Comparison of ENCODE assay signal across 26 cellular contexts in genomic region chr3:41102750-41103149, GRCh38.
DNase-seq lines count a peak whose midpoint lies in the region; ATAC-seq, FAIRE-seq and TF ChIP-seq lines count a peak whose summit lies in the region.
"Had no signal": no experiment of that assay in that cellular context is flagged by ENCODE, and none has a peak within 500 bp of the region (broad histone marks: within the 10 kb centered on the region; RNA-seq: fewer than 3 reads in every experiment).

No MANE protein-coding gene starts in this region.

- intact Hi-C loops in K562 (cut with micrococcal nuclease) (no loop called here), left ventricle myocardium inferior (cut with micrococcal nuclease) (no loop called here)

- TF ChIP-seq CTCF in K562 (IDR thresholded peaks at IDR 0.05 in 2 of 3, conservative IDR thresholded peaks at IDR 0.05 in 1 of 3; ENCODE audit: insufficient read depth in 2 of 3, low read depth in 1 of 3, low read length in 3 of 3) = no peak
- TF ChIP-seq CTCF in left ventricle myocardium inferior (IDR thresholded peaks at IDR 0.05; ENCODE audit: borderline replicate concordance) = no peak

- H2AK5ac ChIP-seq in mesenchymal stem cell (ENCODE audit: low read length, severe bottlenecking) = no peak overlapping the region

- H3K4me1 ChIP-seq in HUES48 (ENCODE audit: control insufficient read depth, insufficient read depth, low read length) (peaks cover 16% of the 10 kb centered on the region), K562 (replicated peaks in 1 of 2; ENCODE audit: control insufficient read depth in 2 of 2, insufficient read depth in 2 of 2, low read length in 2 of 2) (peaks cover 0 to 10% of the 10 kb centered on the region in 2 experiments; a peak in 2 of 5 replicates), left ventricle myocardium inferior (peaks cover 21% of the 10 kb centered on the region), mesenchymal stem cell (ENCODE audit: control insufficient read depth, insufficient read depth, low read depth, low read length) (no peaks in the 10 kb centered on the region)
- H3K4me1 ChIP-seq: SJSA1 had no signal

- H3K36me3 ChIP-seq in HUES48 (ENCODE audit: control insufficient read depth, insufficient read depth, low read length) = no peaks in the 10 kb centered on the region
- H3K36me3 ChIP-seq in K562 (ENCODE audit: control insufficient read depth, insufficient read depth, low read length) = no peaks in the 10 kb centered on the region
- no peaks in the 10 kb centered on the region for H3K36me3 ChIP-seq in left ventricle myocardium inferior
- no peaks in the 10 kb centered on the region for H3K36me3 ChIP-seq in mesenchymal stem cell (ENCODE audit: control insufficient read depth in 1 of 2, insufficient read depth in 2 of 2, low read depth in 1 of 2, low read length in 2 of 2)
- H3K36me3 ChIP-seq: BLaER1 treated with 17β-estradiol and CSF1 and Interleukin-3, amounts not matched to agents 10 nM and 100 nM; Peyer's patch; SJSA1 had no signal

- BruUV-seq in K562 (replicated peaks; lab: Mats Ljungman, UMichigan) = no TSS peak

- H3K4me3 ChIP-seq in HUES48 (ENCODE audit: low read depth, low read length) (no peak overlapping the region), K562 (no peak overlapping the region), left ventricle myocardium inferior (no peak overlapping the region), mesenchymal stem cell (ENCODE audit: insufficient read depth in 1 of 2, low read depth in 1 of 2, low read length in 2 of 2) (no peak overlapping the region)
- H3K4me3 ChIP-seq: A549; BLaER1 treated with 17β-estradiol and CSF1 and Interleukin-3, amounts not matched to agents 10 nM and 100 nM; GM23338; Peyer's patch; SJSA1 had no signal

- ATAC-seq in K562 = no peak; the same call in 2 of the 3 replicates

- H3K9me3 ChIP-seq in HUES48 (ENCODE audit: control insufficient read depth, insufficient read depth, low read length) = no peaks in the 10 kb centered on the region
- no peaks in the 10 kb centered on the region for H3K9me3 ChIP-seq in K562 (replicated peaks; ENCODE audit: control insufficient read depth, insufficient read depth, low read depth, low read length)
- no peaks in the 10 kb centered on the region for H3K9me3 ChIP-seq in left ventricle myocardium inferior (replicated peaks)
- H3K9me3 ChIP-seq in mesenchymal stem cell (ENCODE audit: control insufficient read depth, low read length) = no peaks in the 10 kb centered on the region
- H3K9me3 ChIP-seq: A549; BLaER1 treated with 17β-estradiol and CSF1 and Interleukin-3, amounts not matched to agents 10 nM and 100 nM; Peyer's patch; SJSA1 had no signal

- H3K27ac ChIP-seq in HUES48 (ENCODE audit: low read depth, low read length) (peak overlapping the region; percentile 12), K562 (ENCODE audit: extremely low read depth, low read depth, low read length) (no peak overlapping the region), left ventricle myocardium inferior (replicated peaks) (peak overlapping the region; percentile 10), mesenchymal stem cell (ENCODE audit: low read length, poor library complexity, severe bottlenecking) (no peak overlapping the region)
- H3K27ac ChIP-seq: BLaER1 treated with 17β-estradiol and CSF1 and Interleukin-3, amounts not matched to agents 10 nM and 100 nM; KMS-11; SJSA1 had no signal

- no peak overlapping the region for H3K23ac ChIP-seq in mesenchymal stem cell (ENCODE audit: low read length in 2 of 2)

- H3K27me3 ChIP-seq in HUES48 (ENCODE audit: control insufficient read depth, insufficient read depth, low read length) (no peaks in the 10 kb centered on the region), K562 (ENCODE audit: control insufficient read depth in 2 of 2, insufficient read depth in 2 of 2, low read length in 2 of 2) (peaks cover 0 to 11% of the 10 kb centered on the region in 2 experiments; a peak in 3 of 5 replicates), left ventricle myocardium inferior (ENCODE audit: low read depth) (no peaks in the 10 kb centered on the region), mesenchymal stem cell (ENCODE audit: control insufficient read depth in 1 of 2, insufficient read depth in 1 of 2, low read length in 2 of 2) (peaks cover 4 to 17% of the 10 kb centered on the region in 2 experiments)
- H3K27me3 ChIP-seq: BLaER1 treated with 17β-estradiol and CSF1 and Interleukin-3, amounts not matched to agents 10 nM and 100 nM; SJSA1 had no signal

- no peak overlapping the region for H2BK12ac ChIP-seq in mesenchymal stem cell (ENCODE audit: low read length in 2 of 2)

- TF ChIP-seq EP300 in K562 (IDR thresholded peaks at IDR 0.05; ENCODE audit: low read length) = no peak

- POLR2A ChIA-PET in K562 (lab: Yijun Ruan, JAX) = interaction anchor here (0.8 kb wide), 1 partner anchor 80 kb away, joined by 3 read pairs; no protein-coding TSS in a partner anchor

- no peaks in the 10 kb centered on the region for H3K79me2 ChIP-seq in K562 (ENCODE audit: control insufficient read depth, insufficient read depth, low read length)

- CTCF ChIA-PET in K562 (lab: Yijun Ruan, JAX; ENCODE audit: low intra/inter-chr PET ratio) = no interaction called here

- no peaks in the 10 kb centered on the region for H4K20me1 ChIP-seq in K562 (replicated peaks; ENCODE audit: control insufficient read depth, insufficient read depth, low read length)
- H4K20me1 ChIP-seq: BLaER1 treated with 17β-estradiol and CSF1 and Interleukin-3, amounts not matched to agents 10 nM and 100 nM had no signal

- in situ Hi-C loops in K562 (cut with MboI) = no loop called here

- no peak overlapping the region for H4K91ac ChIP-seq in mesenchymal stem cell (ENCODE audit: low read length)

- H3K79me1 ChIP-seq in mesenchymal stem cell (replicated peaks; ENCODE audit: low read length, poor library complexity, severe bottlenecking) = no peaks in the 10 kb centered on the region

- TF ChIP-seq POLR2A in K562 (conservative IDR thresholded peaks at IDR 0.05) = no peak

- H3K4me2 ChIP-seq in K562 (ENCODE audit: insufficient read depth, low read length) (no peak overlapping the region), mesenchymal stem cell (ENCODE audit: low read length, poor library complexity, severe bottlenecking) (no peak overlapping the region)
- H3K4me2 ChIP-seq: BLaER1 treated with 17β-estradiol and CSF1 and Interleukin-3, amounts not matched to agents 10 nM and 100 nM; GM23338; KMS-11 had no signal

- 4% methylated on average over 3 of the region's 3 CpGs for WGBS in K562 (ENCODE audit: insufficient coverage, low coverage, missing lambda C conversion rate)
- 84% methylated on average over 2 of the region's 3 CpGs for WGBS in mesenchymal stem cell

- no peaks in the 10 kb centered on the region for H3K9me1 ChIP-seq in K562 (ENCODE audit: control insufficient read depth, insufficient read depth, low read length)

- no peak for FAIRE-seq in K562 (lab: Jason Lieb, UNC)
- FAIRE-seq: A549, G401.6 had no signal

- H2AFZ ChIP-seq in K562 (ENCODE audit: low read depth, low read length) (no peak overlapping the region), mesenchymal stem cell (ENCODE audit: low read depth, low read length) (no peak overlapping the region)
- H2AFZ ChIP-seq: GM23338 had no signal

- peak overlapping the region; percentile 13 for H4K8ac ChIP-seq in mesenchymal stem cell (ENCODE audit: low read length)

- no peak overlapping the region for H3K14ac ChIP-seq in mesenchymal stem cell (ENCODE audit: low read length in 2 of 2)

- H2BK15ac ChIP-seq in mesenchymal stem cell (ENCODE audit: low read depth, poor library complexity, severe bottlenecking) = no peak overlapping the region

- no peak overlapping the region for H3K18ac ChIP-seq in mesenchymal stem cell (ENCODE audit: low read depth in 1 of 2, low read length in 2 of 2)

- no peak for TF ChIP-seq RAD21 in K562 (CRISPR knock-in tag; conservative IDR thresholded peaks at IDR 0.05 in 1 of 2, IDR thresholded peaks at IDR 0.05 in 1 of 2)

- DNase-seq in K562 (ENCODE audit: extremely low read depth in 1 of 4, low spot score in 3 of 4) = no peak
- no peak for DNase-seq in left ventricle myocardium inferior
- DNase-seq in mesenchymal stem cell = no peak
- DNase-seq in stimulated activated CD4-positive, alpha-beta T cell treated with anti-CD3 and anti-CD28 coated beads, Interleukin-12 subunit alpha, Interleukin-12 subunit beta, amount 100 ng/mL, for 4 hours = no peak
- DNase-seq in T-helper 1 cell = no peak
- DNase-seq in LoVo (ENCODE audit: low spot score) = no peak
- DNase-seq: AML-193; CD4-positive, alpha-beta memory T cell; COR-L47; H9; IMR-90; NCI-H1092; NCI-H1417 treated with DMSO at 0.1 percent for 48 hours; NCI-H187; NCI-H2081 treated with DMSO at 0.1 percent for 48 hours; NCI-H2171; NCI-H510A; NCI-H69 had no signal

- H2BK120ac ChIP-seq in mesenchymal stem cell (ENCODE audit: low read depth, low read length) = no peak overlapping the region

- H2BK5ac ChIP-seq in mesenchymal stem cell (ENCODE audit: low read depth, low read length, poor library complexity, severe bottlenecking) = no peak overlapping the region

- H3K4ac ChIP-seq in mesenchymal stem cell (ENCODE audit: low read depth in 1 of 2, low read length in 2 of 2) = no peak overlapping the region

- H3K9ac ChIP-seq in HUES48 (ENCODE audit: low read depth, low read length) = no peak overlapping the region
- no peak overlapping the region for H3K9ac ChIP-seq in K562 (ENCODE audit: insufficient read depth in 1 of 2, low read depth in 2 of 2, low read length in 2 of 2)
- no peak overlapping the region for H3K9ac ChIP-seq in mesenchymal stem cell (ENCODE audit: low read length)
- H3K9ac ChIP-seq: BLaER1 treated with 17β-estradiol and CSF1 and Interleukin-3, amounts not matched to agents 10 nM and 100 nM; KMS-11 had no signal

TF ChIP-seq in K562, 482 proteins besides CTCF, POLR2A, EP300 and RAD21:
- TF ChIP-seq MEIS2 (IDR thresholded peaks at IDR 0.05; ENCODE audit: partially characterized antibody) (peak; percentile 41), MBD2 (IDR thresholded peaks at IDR 0.05; ENCODE audit: borderline replicate concordance, low read depth) (no peak), HNRNPH1 (optimal IDR thresholded peaks at IDR 0.05; ENCODE audit: low read depth, low read length) (no peak), ZNF282 (CRISPR knock-in tag; IDR thresholded peaks at IDR 0.05) (no peak)

Comparison
In these comparisons a context has a peak if more than half of its experiments do, and no peak if none do; other contexts are left out.
1. H3K27ac ChIP-seq: peak in HUES48 (single experiment) and left ventricle myocardium inferior (single experiment); none in K562 (single experiment) and mesenchymal stem cell (single experiment).